Comparison of ENCODE assay signal across 1 cellular context in the genomic region with DNA sequence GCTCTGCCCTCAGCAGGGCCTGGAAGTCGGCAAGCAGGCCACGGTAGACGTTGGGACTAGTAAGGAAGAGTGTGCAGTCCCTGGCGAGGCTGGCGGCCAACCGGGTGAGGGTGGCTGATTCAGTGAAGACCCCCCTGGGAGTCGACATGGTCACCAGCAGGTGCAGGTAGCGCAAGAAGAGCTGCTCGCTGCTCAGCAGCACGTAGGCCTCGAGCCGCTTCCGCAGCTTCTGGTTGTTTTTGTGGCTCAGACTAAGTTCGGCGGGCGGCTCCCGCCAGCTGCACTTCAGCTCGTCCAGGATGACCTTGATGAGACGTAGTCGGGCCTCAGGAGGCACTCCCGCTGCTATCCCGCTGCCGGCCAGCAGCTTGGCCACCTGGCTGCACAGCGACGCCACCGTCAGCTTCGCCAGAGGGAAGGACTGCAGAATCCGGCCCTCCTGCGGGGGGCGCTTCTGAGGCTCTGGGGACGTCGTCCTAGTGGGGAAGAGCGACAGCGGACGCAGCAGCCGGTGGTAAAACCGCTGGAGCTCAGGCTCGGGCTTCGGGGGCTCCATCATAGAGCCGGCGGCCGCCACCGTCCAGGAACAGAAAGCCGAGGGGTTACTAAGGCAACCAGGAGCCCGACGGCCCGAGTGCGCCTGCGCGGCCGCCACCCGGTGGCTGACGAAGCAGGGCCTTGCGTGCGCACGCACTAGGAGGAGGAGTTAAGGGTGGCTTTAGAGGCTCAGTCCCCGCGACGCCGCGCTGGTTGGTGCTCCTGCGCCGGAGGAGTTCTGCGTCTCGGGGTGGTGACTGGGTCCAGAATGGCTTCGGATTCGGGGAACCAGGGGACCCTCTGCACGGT.
TF ChIP-seq lines count a peak whose summit lies in the region.

CCDC87 (minus strand) TSS at position 607 of the 846 bp plus-strand sequence; CDS start at position 559, 48 bp downstream.
A gene with protein sequence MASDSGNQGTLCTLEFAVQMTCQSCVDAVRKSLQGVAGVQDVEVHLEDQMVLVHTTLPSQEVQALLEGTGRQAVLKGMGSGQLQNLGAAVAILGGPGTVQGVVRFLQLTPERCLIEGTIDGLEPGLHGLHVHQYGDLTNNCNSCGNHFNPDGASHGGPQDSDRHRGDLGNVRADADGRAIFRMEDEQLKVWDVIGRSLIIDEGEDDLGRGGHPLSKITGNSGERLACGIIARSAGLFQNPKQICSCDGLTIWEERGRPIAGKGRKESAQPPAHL (plus strand): TSS at position 729 of the 846 bp plus-strand sequence. CDS start 77 bp downstream, at position 806.

TF ChIP-seq in GM12878, 131 proteins besides CTCF, POLR2A, EP300 and RAD21 (continues in another document):
- TF ChIP-seq POLR2AphosphoS2 (IDR thresholded peaks at IDR 0.05; ENCODE audit: low read depth, low read length) = peak; percentile 93
- 0 out of 4 replicates have a peak, but pooled peaks of 1 of the 2 experiments have one; percentile 12 for TF ChIP-seq BHLHE40 (IDR thresholded peaks at IDR 0.05; ENCODE audit: borderline replicate concordance in 1 of 2, low read depth in 2 of 2, low read length in 1 of 2)
- TF ChIP-seq TCF3 (IDR thresholded peaks at IDR 0.05; ENCODE audit: borderline replicate concordance, insufficient read depth, low read depth, low read length) = no peak
- no peak for TF ChIP-seq NFXL1 (IDR thresholded peaks at IDR 0.05; ENCODE audit: borderline replicate concordance)
- TF ChIP-seq RAD51 (IDR thresholded peaks at IDR 0.05) = no peak
- no peak for TF ChIP-seq IKZF2 (IDR thresholded peaks at IDR 0.05)
- TF ChIP-seq FOXK2 (IDR thresholded peaks at IDR 0.05) = no peak
- TF ChIP-seq KLF5 (IDR thresholded peaks at IDR 0.05; ENCODE audit: partially characterized antibody) = no peak
- no peak for TF ChIP-seq CHD4 (IDR thresholded peaks at IDR 0.05)
- TF ChIP-seq SREBF1 (IDR thresholded peaks at IDR 0.05; ENCODE audit: low read length) = no peak
- TF ChIP-seq SMC3 (IDR thresholded peaks at IDR 0.05; ENCODE audit: borderline replicate concordance, low read length) = no peak; the same call in 1 of the 2 replicates
- no peak for TF ChIP-seq ELK1 (IDR thresholded peaks at IDR 0.05; ENCODE audit: low read depth, low read length)
- TF ChIP-seq TCF7 (IDR thresholded peaks at IDR 0.05; ENCODE audit: borderline replicate concordance) = no peak
- no peak for TF ChIP-seq CREM (IDR thresholded peaks at IDR 0.05; ENCODE audit: low read depth)
- no peak for TF ChIP-seq NR2F1 (conservative IDR thresholded peaks at IDR 0.05)
- TF ChIP-seq HSF1 (IDR thresholded peaks at IDR 0.05; ENCODE audit: low read depth, low read length) = no peak
- no peak for TF ChIP-seq ZSCAN29 (IDR thresholded peaks at IDR 0.05)
- no peak for TF ChIP-seq MYB (IDR thresholded peaks at IDR 0.05; ENCODE audit: borderline replicate concordance, low read depth, low read length)
- TF ChIP-seq SPI1 (IDR thresholded peaks at IDR 0.05; ENCODE audit: borderline replicate concordance, insufficient read depth, low read depth, low read length) = no peak
- no peak for TF ChIP-seq E2F8 (IDR thresholded peaks at IDR 0.05; ENCODE audit: low read depth, partially characterized antibody)
- 0 out of 4 replicates have a peak, but pooled peaks of 1 of the 2 experiments have one; percentile 9 for TF ChIP-seq SRF (IDR thresholded peaks at IDR 0.05; ENCODE audit: low read depth in 2 of 2, low read length in 2 of 2)
- TF ChIP-seq ATF7 (IDR thresholded peaks at IDR 0.05; ENCODE audit: low read depth) = no peak
- TF ChIP-seq, protein P1, sequence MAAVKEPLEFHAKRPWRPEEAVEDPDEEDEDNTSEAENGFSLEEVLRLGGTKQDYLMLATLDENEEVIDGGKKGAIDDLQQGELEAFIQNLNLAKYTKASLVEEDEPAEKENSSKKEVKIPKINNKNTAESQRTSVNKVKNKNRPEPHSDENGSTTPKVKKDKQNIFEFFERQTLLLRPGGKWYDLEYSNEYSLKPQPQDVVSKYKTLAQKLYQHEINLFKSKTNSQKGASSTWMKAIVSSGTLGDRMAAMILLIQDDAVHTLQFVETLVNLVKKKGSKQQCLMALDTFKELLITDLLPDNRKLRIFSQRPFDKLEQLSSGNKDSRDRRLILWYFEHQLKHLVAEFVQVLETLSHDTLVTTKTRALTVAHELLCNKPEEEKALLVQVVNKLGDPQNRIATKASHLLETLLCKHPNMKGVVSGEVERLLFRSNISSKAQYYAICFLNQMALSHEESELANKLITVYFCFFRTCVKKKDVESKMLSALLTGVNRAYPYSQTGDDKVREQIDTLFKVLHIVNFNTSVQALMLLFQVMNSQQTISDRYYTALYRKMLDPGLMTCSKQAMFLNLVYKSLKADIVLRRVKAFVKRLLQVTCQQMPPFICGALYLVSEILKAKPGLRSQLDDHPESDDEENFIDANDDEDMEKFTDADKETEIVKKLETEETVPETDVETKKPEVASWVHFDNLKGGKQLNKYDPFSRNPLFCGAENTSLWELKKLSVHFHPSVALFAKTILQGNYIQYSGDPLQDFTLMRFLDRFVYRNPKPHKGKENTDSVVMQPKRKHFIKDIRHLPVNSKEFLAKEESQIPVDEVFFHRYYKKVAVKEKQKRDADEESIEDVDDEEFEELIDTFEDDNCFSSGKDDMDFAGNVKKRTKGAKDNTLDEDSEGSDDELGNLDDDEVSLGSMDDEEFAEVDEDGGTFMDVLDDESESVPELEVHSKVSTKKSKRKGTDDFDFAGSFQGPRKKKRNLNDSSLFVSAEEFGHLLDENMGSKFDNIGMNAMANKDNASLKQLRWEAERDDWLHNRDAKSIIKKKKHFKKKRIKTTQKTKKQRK (IDR thresholded peaks at IDR 0.05; ENCODE audit: low read depth, low read length) = no peak
- no peak for TF ChIP-seq CBX5 (IDR thresholded peaks at IDR 0.05; ENCODE audit: low read depth)
- TF ChIP-seq ZNF384 (IDR thresholded peaks at IDR 0.05; ENCODE audit: borderline replicate concordance, low read depth, low read length) = no peak
- TF ChIP-seq ZZZ3 (IDR thresholded peaks at IDR 0.05; ENCODE audit: control insufficient read depth, insufficient read length, low read depth) = no peak
- peak; percentile 97 for TF ChIP-seq POLR2AphosphoS5 (IDR thresholded peaks at IDR 0.05; ENCODE audit: low read length)
- no peak for TF ChIP-seq LARP7 (IDR thresholded peaks at IDR 0.05)
- TF ChIP-seq CBFB (IDR thresholded peaks at IDR 0.05; ENCODE audit: low read depth) = peak; percentile 47; the same call in 1 of the 2 replicates
- TF ChIP-seq CREB1 (IDR thresholded peaks at IDR 0.05; ENCODE audit: low read depth) = peak; percentile 64; the same call in 1 of the 2 replicates
- peak; percentile 89 for TF ChIP-seq HDGF (IDR thresholded peaks at IDR 0.05)
- TF ChIP-seq, protein P2, sequence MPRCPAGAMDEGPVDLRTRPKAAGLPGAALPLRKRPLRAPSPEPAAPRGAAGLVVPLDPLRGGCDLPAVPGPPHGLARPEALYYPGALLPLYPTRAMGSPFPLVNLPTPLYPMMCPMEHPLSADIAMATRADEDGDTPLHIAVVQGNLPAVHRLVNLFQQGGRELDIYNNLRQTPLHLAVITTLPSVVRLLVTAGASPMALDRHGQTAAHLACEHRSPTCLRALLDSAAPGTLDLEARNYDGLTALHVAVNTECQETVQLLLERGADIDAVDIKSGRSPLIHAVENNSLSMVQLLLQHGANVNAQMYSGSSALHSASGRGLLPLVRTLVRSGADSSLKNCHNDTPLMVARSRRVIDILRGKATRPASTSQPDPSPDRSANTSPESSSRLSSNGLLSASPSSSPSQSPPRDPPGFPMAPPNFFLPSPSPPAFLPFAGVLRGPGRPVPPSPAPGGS (IDR thresholded peaks at IDR 0.05; ENCODE audit: borderline replicate concordance, insufficient read depth, low read depth, low read length, poor library complexity, severe bottlenecking) = no peak
- no peak for TF ChIP-seq DPF2 (IDR thresholded peaks at IDR 0.05)
- TF ChIP-seq SUZ12 (IDR thresholded peaks at IDR 0.05; ENCODE audit: unreplicated experiment) = no peak
- TF ChIP-seq BRCA1 (IDR thresholded peaks at IDR 0.05; ENCODE audit: low read depth, low read length) = no peak
- TF ChIP-seq, protein P3, sequence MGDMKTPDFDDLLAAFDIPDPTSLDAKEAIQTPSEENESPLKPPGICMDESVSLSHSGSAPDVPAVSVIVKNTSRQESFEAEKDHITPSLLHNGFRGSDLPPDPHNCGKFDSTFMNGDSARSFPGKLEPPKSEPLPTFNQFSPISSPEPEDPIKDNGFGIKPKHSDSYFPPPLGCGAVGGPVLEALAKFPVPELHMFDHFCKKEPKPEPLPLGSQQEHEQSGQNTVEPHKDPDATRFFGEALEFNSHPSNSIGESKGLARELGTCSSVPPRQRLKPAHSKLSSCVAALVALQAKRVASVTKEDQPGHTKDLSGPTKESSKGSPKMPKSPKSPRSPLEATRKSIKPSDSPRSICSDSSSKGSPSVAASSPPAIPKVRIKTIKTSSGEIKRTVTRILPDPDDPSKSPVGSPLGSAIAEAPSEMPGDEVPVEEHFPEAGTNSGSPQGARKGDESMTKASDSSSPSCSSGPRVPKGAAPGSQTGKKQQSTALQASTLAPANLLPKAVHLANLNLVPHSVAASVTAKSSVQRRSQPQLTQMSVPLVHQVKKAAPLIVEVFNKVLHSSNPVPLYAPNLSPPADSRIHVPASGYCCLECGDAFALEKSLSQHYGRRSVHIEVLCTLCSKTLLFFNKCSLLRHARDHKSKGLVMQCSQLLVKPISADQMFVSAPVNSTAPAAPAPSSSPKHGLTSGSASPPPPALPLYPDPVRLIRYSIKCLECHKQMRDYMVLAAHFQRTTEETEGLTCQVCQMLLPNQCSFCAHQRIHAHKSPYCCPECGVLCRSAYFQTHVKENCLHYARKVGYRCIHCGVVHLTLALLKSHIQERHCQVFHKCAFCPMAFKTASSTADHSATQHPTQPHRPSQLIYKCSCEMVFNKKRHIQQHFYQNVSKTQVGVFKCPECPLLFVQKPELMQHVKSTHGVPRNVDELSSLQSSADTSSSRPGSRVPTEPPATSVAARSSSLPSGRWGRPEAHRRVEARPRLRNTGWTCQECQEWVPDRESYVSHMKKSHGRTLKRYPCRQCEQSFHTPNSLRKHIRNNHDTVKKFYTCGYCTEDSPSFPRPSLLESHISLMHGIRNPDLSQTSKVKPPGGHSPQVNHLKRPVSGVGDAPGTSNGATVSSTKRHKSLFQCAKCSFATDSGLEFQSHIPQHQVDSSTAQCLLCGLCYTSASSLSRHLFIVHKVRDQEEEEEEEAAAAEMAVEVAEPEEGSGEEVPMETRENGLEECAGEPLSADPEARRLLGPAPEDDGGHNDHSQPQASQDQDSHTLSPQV (IDR thresholded peaks at IDR 0.05) = no peak
- TF ChIP-seq BACH1 (IDR thresholded peaks at IDR 0.05; ENCODE audit: borderline replicate concordance) = peak; percentile 45; the same call in 1 of the 2 replicates
- peak; percentile 92 for TF ChIP-seq IKZF1 (conservative IDR thresholded peaks at IDR 0.05)
- TF ChIP-seq, protein P4, sequence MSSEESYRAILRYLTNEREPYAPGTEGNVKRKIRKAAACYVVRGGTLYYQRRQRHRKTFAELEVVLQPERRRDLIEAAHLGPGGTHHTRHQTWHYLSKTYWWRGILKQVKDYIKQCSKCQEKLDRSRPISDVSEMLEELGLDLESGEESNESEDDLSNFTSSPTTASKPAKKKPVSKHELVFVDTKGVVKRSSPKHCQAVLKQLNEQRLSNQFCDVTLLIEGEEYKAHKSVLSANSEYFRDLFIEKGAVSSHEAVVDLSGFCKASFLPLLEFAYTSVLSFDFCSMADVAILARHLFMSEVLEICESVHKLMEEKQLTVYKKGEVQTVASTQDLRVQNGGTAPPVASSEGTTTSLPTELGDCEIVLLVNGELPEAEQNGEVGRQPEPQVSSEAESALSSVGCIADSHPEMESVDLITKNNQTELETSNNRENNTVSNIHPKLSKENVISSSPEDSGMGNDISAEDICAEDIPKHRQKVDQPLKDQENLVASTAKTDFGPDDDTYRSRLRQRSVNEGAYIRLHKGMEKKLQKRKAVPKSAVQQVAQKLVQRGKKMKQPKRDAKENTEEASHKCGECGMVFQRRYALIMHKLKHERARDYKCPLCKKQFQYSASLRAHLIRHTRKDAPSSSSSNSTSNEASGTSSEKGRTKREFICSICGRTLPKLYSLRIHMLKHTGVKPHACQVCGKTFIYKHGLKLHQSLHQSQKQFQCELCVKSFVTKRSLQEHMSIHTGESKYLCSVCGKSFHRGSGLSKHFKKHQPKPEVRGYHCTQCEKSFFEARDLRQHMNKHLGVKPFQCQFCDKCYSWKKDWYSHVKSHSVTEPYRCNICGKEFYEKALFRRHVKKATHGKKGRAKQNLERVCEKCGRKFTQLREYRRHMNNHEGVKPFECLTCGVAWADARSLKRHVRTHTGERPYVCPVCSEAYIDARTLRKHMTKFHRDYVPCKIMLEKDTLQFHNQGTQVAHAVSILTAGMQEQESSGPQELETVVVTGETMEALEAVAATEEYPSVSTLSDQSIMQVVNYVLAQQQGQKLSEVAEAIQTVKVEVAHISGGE (CRISPR knock-in tag; IDR thresholded peaks at IDR 0.05) = no peak
